In genomic region chr1:110780600-110781484, GRCh38 we compare ENCODE assay signal across 8 cellular contexts.
DNase-seq lines count a peak whose midpoint lies in the region; ATAC-seq and TF ChIP-seq lines count a peak whose summit lies in the region.

No MANE protein-coding gene starts in this region.

- TF ChIP-seq RAD21 in HCT116 (IDR thresholded peaks at IDR 0.05; ENCODE audit: low read depth), result peak; percentile 80

- WGBS in mesendoderm (ENCODE audit: extremely low coverage, insufficient coverage, low lambda C conversion rate), result no CpG with 5 or more reads among the region's 31 CpGs

- H2AFZ ChIP-seq in HCT116 (ENCODE audit: low read depth, low read length, poor library complexity, severe bottlenecking), result peak overlapping the region; percentile 56

- RAD21 ChIA-PET in HCT116 (lab: Charles Lee; ENCODE audit: low non-redundant PET in 1 of 2, low total read pairs in 2 of 2, uncharacterized antibody in 2 of 2, unreplicated experiment in 2 of 2), result interaction anchor here in 1 of 2 experiments (1.5 kb wide), 1 partner anchor 161 kb away, joined by 3 read pairs; no protein-coding TSS in a partner anchor

- H3K27ac Mint-ChIP-seq in activated CD8-positive, alpha-beta T cell treated with anti-CD3 and anti-CD28 coated beads, Interleukin-2, amount 10 ng/mL, durations not matched to agents 7 days and 5 days, result no peak overlapping the region

- peak; percentile 84 for ATAC-seq in HCT116
- ATAC-seq in activated CD8-positive, alpha-beta T cell treated with anti-CD3 and anti-CD28 coated beads, Interleukin-2, amount 10 ng/mL, durations not matched to agents 7 days and 5 days, result peak; percentile 71
- no peak for ATAC-seq in GM18511 (IDR thresholded peaks at IDR 0.05; ENCODE audit: unreplicated experiment)

- no peak overlapping the region for H3K4me3 Mint-ChIP-seq in activated CD8-positive, alpha-beta T cell treated with anti-CD3 and anti-CD28 coated beads, Interleukin-2, amount 10 ng/mL, durations not matched to agents 7 days and 5 days

- H2BK15ac ChIP-seq in mesendoderm (replicated peaks; ENCODE audit: low read depth), result no peak overlapping the region

- no peaks in the 10 kb centered on the region for H3K79me1 ChIP-seq in mesendoderm (ENCODE audit: low read length)

- H4K20me1 ChIP-seq in HCT116 (ENCODE audit: insufficient read depth), result no peaks in the 10 kb centered on the region

- peaks cover 11% of the 10 kb centered on the region for H3K36me3 Mint-ChIP-seq in activated CD8-positive, alpha-beta T cell treated with anti-CD3 and anti-CD28 coated beads, Interleukin-2, amount 10 ng/mL, durations not matched to agents 7 days and 5 days (ENCODE audit: low read depth)

- POLR2A ChIA-PET in HCT116 (lab: Charles Lee), result no interaction called here
- POLR2A ChIA-PET in activated CD8-positive, alpha-beta T cell treated with anti-CD3 and anti-CD28 coated beads, Interleukin-2, amount 10 ng/mL, durations not matched to agents 7 days and 5 days (lab: Charles Lee), result interaction anchor here (1.5 to 1.6 kb wide), 2 partner anchors 160 to 161 kb away, joined by 3 to 11 read pairs; no protein-coding TSS in a partner anchor

- H3K4me3 ChIP-seq in HCT116 (replicated peaks in 1 of 2; ENCODE audit: low read depth in 1 of 2, low read length in 2 of 2) (no peak overlapping the region), endocrine pancreas (ENCODE audit: control insufficient read depth, insufficient read depth, low read length) (peak overlapping the region; percentile 34), mesendoderm (ENCODE audit: low read length) (no peak overlapping the region)

- CTCF ChIA-PET in HCT116 (lab: Charles Lee), result interaction anchor here (0.6 to 6.7 kb wide), 17 partner anchors 8 to 285 kb away, joined by 3 to 52 read pairs (median 5); no protein-coding TSS in a partner anchor
- CTCF ChIA-PET in activated CD8-positive, alpha-beta T cell treated with anti-CD3 and anti-CD28 coated beads, Interleukin-2, amount 10 ng/mL, durations not matched to agents 7 days and 5 days (lab: Charles Lee), result interaction anchor here (0.6 to 10.1 kb wide), 59 partner anchors 8 to 553 kb away, joined by 3 to 248 read pairs (median 4); partner anchors contain the start of genes CD53, KCNA3 and LRIF1

- H3K27ac ChIP-seq in C4-2B, result no peak overlapping the region
- H3K27ac ChIP-seq in HCT116 (ENCODE audit: low read depth, low read length), result no peak overlapping the region
- no peak overlapping the region for H3K27ac ChIP-seq in mesendoderm (ENCODE audit: low read depth, low read length)

- H3K56ac ChIP-seq in mesendoderm (ENCODE audit: low read length), result no peak overlapping the region

- H2BK5ac ChIP-seq in mesendoderm (ENCODE audit: low read length), result no peak overlapping the region

- H3K23ac ChIP-seq in mesendoderm (ENCODE audit: low read length), result no peak overlapping the region

- H4K5ac ChIP-seq in mesendoderm (ENCODE audit: low read length), result no peak overlapping the region

- H3K9ac ChIP-seq in HCT116 (ENCODE audit: low read length), result no peak overlapping the region
- H3K9ac ChIP-seq in endocrine pancreas (ENCODE audit: control insufficient read depth, insufficient read depth, low read length), result peak overlapping the region; percentile 10
- peak overlapping the region; percentile 9 for H3K9ac ChIP-seq in mesendoderm (ENCODE audit: low read length)

- no peaks in the 10 kb centered on the region for H3K9me3 Mint-ChIP-seq in activated CD8-positive, alpha-beta T cell treated with anti-CD3 and anti-CD28 coated beads, Interleukin-2, amount 10 ng/mL, durations not matched to agents 7 days and 5 days (ENCODE audit: insufficient read depth)

- H3K36me3 ChIP-seq in HCT116 (ENCODE audit: control insufficient read depth in 1 of 2, insufficient read depth in 2 of 2, low read length in 2 of 2) (no peaks in the 10 kb centered on the region), endocrine pancreas (ENCODE audit: control insufficient read depth, insufficient read depth, low read length) (no peaks in the 10 kb centered on the region), mesendoderm (ENCODE audit: control insufficient read depth, insufficient read depth, low read length) (no peaks in the 10 kb centered on the region)

- no TSS peak for BruUV-seq in HCT116 (replicated peaks; lab: Mats Ljungman, UMichigan)

- peaks cover 7% of the 10 kb centered on the region for H3K27me3 Mint-ChIP-seq in activated CD8-positive, alpha-beta T cell treated with anti-CD3 and anti-CD28 coated beads, Interleukin-2, amount 10 ng/mL, durations not matched to agents 7 days and 5 days (ENCODE audit: low read depth)

- intact Hi-C loops in HCT116 (cut with micrococcal nuclease), result loop anchor here (1.0 to 2.0 kb wide), 2 partner anchors 50 to 257 kb away; no protein-coding TSS in a partner anchor

- TF ChIP-seq POLR2A in HCT116 (IDR thresholded peaks at IDR 0.05; ENCODE audit: borderline replicate concordance, extremely low read depth, insufficient read depth, insufficient read length), result no peak

- DNase-seq in HCT116 (ENCODE audit: low read depth, low spot score) (peak; percentile 74), NCI-H748 treated with DMSO at 0.1 percent for 48 hours (lab: John Stamatoyannopoulos, UW) (peak; percentile 57), mesendoderm (peak; percentile 86)
- DNase-seq in activated CD8-positive, alpha-beta T cell treated with anti-CD3 and anti-CD28 coated beads, Interleukin-2, amount 10 ng/mL, durations not matched to agents 7 days and 5 days, result peak; percentile 86
- DNase-seq in stimulated activated CD8-positive, alpha-beta memory T cell treated with anti-CD3 and anti-CD28 coated beads, Interleukin-2, amount 100 ng/mL, for 48 hours (ENCODE audit: low read depth in 2 of 2), result peak; percentile 14 to 53

- no peaks in the 10 kb centered on the region for H3K9me3 ChIP-seq in HCT116 (ENCODE audit: control insufficient read depth in 1 of 2, insufficient read depth in 1 of 2, low read depth in 1 of 2, low read length in 2 of 2)
- H3K9me3 ChIP-seq in endocrine pancreas (ENCODE audit: control insufficient read depth, low read length), result no peaks in the 10 kb centered on the region

- no peak overlapping the region for H3K18ac ChIP-seq in mesendoderm (ENCODE audit: low read length)

- peaks cover 42% of the 10 kb centered on the region for H3K4me1 Mint-ChIP-seq in activated CD8-positive, alpha-beta T cell treated with anti-CD3 and anti-CD28 coated beads, Interleukin-2, amount 10 ng/mL, durations not matched to agents 7 days and 5 days (ENCODE audit: low read depth)

- H3K4me2 ChIP-seq in HCT116 (ENCODE audit: low read length) (peak overlapping the region; percentile 56), mesendoderm (ENCODE audit: low read length) (peak overlapping the region; percentile 59)

- no peaks in the 10 kb centered on the region for H3K9me2 ChIP-seq in HCT116 (ENCODE audit: insufficient read depth)

- peak; percentile 93 for TF ChIP-seq CTCF in C4-2B (conservative IDR thresholded peaks at IDR 0.05)
- TF ChIP-seq CTCF in HCT116 (IDR thresholded peaks at IDR 0.05 in 2 of 3, conservative IDR thresholded peaks at IDR 0.05 in 1 of 3; ENCODE audit: borderline replicate concordance in 1 of 3, insufficient read depth in 1 of 3, low read depth in 2 of 3, low read length in 2 of 3), result peak; percentile 81 to 82 (median 82); a peak in 5 of 6 replicates

- H3K4ac ChIP-seq in mesendoderm (ENCODE audit: low read depth, low read length), result no peak overlapping the region

- H2AK5ac ChIP-seq in mesendoderm (ENCODE audit: low read length), result no peak overlapping the region

- no peak overlapping the region for H2BK120ac ChIP-seq in mesendoderm (ENCODE audit: low read depth, low read length)

- H3K27me3 ChIP-seq in HCT116 (ENCODE audit: insufficient read depth, low read length) (peaks cover 42% of the 10 kb centered on the region), endocrine pancreas (ENCODE audit: control insufficient read depth, insufficient read depth, low read length) (no peaks in the 10 kb centered on the region), mesendoderm (ENCODE audit: insufficient read depth, low read length, poor library complexity) (no peaks in the 10 kb centered on the region)

- no peaks in the 10 kb centered on the region for H3K79me2 ChIP-seq in HCT116 (ENCODE audit: insufficient read depth, low read length)
- H3K79me2 ChIP-seq in mesendoderm (ENCODE audit: control insufficient read depth, insufficient read depth, low read length), result no peaks in the 10 kb centered on the region

- peaks cover 0 to 4% of the 10 kb centered on the region in 2 experiments; a peak in 1 of 4 replicates for H3K4me1 ChIP-seq in HCT116 (ENCODE audit: control insufficient read depth in 1 of 2, insufficient read depth in 2 of 2, low read length in 2 of 2)
- H3K4me1 ChIP-seq in endocrine pancreas (ENCODE audit: control insufficient read depth, insufficient read depth, low read length), result no peaks in the 10 kb centered on the region
- H3K4me1 ChIP-seq in mesendoderm (ENCODE audit: control insufficient read depth, low read depth, low read length), result peaks cover 2% of the 10 kb centered on the region

- no peak overlapping the region for H4K8ac ChIP-seq in mesendoderm (ENCODE audit: low read depth, low read length)

TF ChIP-seq in HCT116, 20 proteins besides CTCF, POLR2A, EP300 and RAD21:
- TF ChIP-seq POLR2AphosphoS5 (IDR thresholded peaks at IDR 0.05; ENCODE audit: low read depth, low read length) (peak; percentile 47; the same call in 1 of the 2 replicates), ELF1 (IDR thresholded peaks at IDR 0.05; ENCODE audit: borderline replicate concordance, low read depth) (no peak)

Comparison
In these comparisons a context has a peak if more than half of its experiments do, and no peak if none do; other contexts are left out.
1. DNase-seq: peak in every context shown above with its lines; median percentile 86 in activated CD8-positive, alpha-beta T cell treated with anti-CD3 and anti-CD28 coated beads, Interleukin-2, amount 10 ng/mL, durations not matched to agents 7 days and 5 days; 86 in mesendoderm; 74 in HCT116; 57 in NCI-H748 treated with DMSO at 0.1 percent for 48 hours; 34 in stimulated activated CD8-positive, alpha-beta memory T cell treated with anti-CD3 and anti-CD28 coated beads, Interleukin-2, amount 100 ng/mL, for 48 hours.